Comparison of ENCODE assay signal across 9 cellular contexts in the genomic region with DNA sequence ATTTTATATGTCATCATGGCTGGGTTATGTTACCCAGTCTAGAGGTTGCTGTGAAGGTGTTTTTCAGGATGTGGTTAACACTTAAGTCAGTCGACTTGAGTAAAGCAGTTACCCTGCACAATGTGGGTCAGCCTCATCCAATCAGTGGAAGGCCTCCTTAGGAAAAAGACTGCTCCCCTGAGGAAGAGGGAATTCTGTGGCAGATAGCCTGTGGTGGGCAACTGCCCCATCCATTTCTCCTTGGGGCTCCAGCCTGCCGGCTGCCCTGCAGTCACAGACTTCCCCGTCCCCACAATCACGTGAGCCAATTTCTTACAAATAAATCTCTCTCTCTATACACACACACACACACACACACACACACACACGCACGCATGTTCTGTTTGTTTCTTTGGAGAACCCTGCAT. TPM values are rescaled to one million over a fixed set of nuclear protein-coding genes. Genes with fewer than 3 reads are reported as not detected.
DNase-seq lines count a peak whose midpoint lies in the region; ATAC-seq, FAIRE-seq and TF ChIP-seq lines count a peak whose summit lies in the region.
"Had no signal": no experiment of that assay in that cellular context is flagged by ENCODE, and none has a peak within 500 bp of the region (broad histone marks: within the 10 kb centered on the region; RNA-seq: fewer than 3 reads in every experiment).

No MANE protein-coding gene starts in this region.

- RAD21 ChIA-PET in GM12878 (lab: Charles Lee; ENCODE audit: unreplicated experiment): no interaction called here

- peaks cover 2 to 15% (median 6%) of the 10 kb centered on the region in 8 donors for H3K9me3 Mint-ChIP-seq in CD4-positive, alpha-beta memory T cell

- H3K9me3 ChIP-seq in CD4-positive, alpha-beta memory T cell (ENCODE audit: control insufficient read depth in 1 of 2, low read length in 2 of 2): no peaks in the 10 kb centered on the region
- H3K9me3 ChIP-seq in GM12878 (replicated peaks; ENCODE audit: control insufficient read depth, insufficient read depth, low read length): no peaks in the 10 kb centered on the region; the same call in 2 of the 3 replicates

- CTCF ChIA-PET in CD4-positive, alpha-beta memory T cell (lab: Charles Lee; ENCODE audit: partially characterized antibody): interaction anchor here (1.1 to 4.9 kb wide), 5 partner anchors 17 to 95 kb away, joined by 3 to 31 read pairs (median 3); no protein-coding TSS in a partner anchor
- CTCF ChIA-PET in GM12878 (lab: Yijun Ruan, JAX): no interaction called here

- H3K27me3 ChIP-seq in CD4-positive, alpha-beta memory T cell (ENCODE audit: insufficient read depth, low read length): no peaks in the 10 kb centered on the region
- H3K27me3 ChIP-seq in GM12878 (replicated peaks in 1 of 2; ENCODE audit: control insufficient read depth in 2 of 2, insufficient read depth in 2 of 2, low read length in 1 of 2): no peaks in the 10 kb centered on the region

- BruUV-seq in GM12878 (replicated peaks; lab: Mats Ljungman, UMichigan): no TSS peak

- no peak overlapping the region for H2AFZ ChIP-seq in GM12878 (ENCODE audit: control insufficient read depth, low read depth, low read length)

- peak overlapping the region; percentile 41 for H3K27ac ChIP-seq in CD4-positive, alpha-beta memory T cell (ENCODE audit: low read depth, low read length)
- no peak overlapping the region for H3K27ac ChIP-seq in GM12878 (ENCODE audit: control insufficient read depth, insufficient read depth)
- H3K27ac ChIP-seq: coronary artery had no signal

- no peaks in the 10 kb centered on the region for H3K79me2 ChIP-seq in GM12878 (ENCODE audit: control insufficient read depth, insufficient read depth, low read length)

- in situ Hi-C loops in GM12878 (cut with MboI): no loop called here

- H3K27ac Mint-ChIP-seq in CD4-positive, alpha-beta memory T cell: peak overlapping the region; percentile 96 to 99 (median 98)

- peak; percentile 82 to 89 (median 86) for DNase-seq in CD4-positive, alpha-beta memory T cell
- DNase-seq in activated CD4-positive, CD25-positive, alpha-beta regulatory T cell treated with anti-CD3 and anti-CD28 coated beads, Interleukin-2, amount 50 U/mL, for 72 hours: peak; percentile 49
- DNase-seq in GM12878 (ENCODE audit: low read depth, low spot score): no peak
- no peak for DNase-seq in HTR-8/SVneo (ENCODE audit: insufficient read length, low spot score)
- DNase-seq in anterior cingulate cortex (lab: John Stamatoyannopoulos, UW): no peak
- no peak for DNase-seq in posterior vena cava (ENCODE audit: low spot score)
- no peak for DNase-seq in GM19239 (ENCODE audit: insufficient read length, low spot score)

- intact Hi-C loops in CD4-positive, alpha-beta memory T cell (cut with micrococcal nuclease): loop anchor here (1.0 to 10.0 kb wide), 6 partner anchors 17 to 708 kb away; a partner anchor contains a TSS
- intact Hi-C loops in GM12878 (cut with micrococcal nuclease; ENCODE audit: unreplicated experiment): no loop called here
- intact Hi-C loops in posterior vena cava (cut with DNase I): no loop called here

- no peak overlapping the region for H3K9ac ChIP-seq in GM12878 (ENCODE audit: control insufficient read depth, insufficient read depth, low read length)

- WGBS in GM12878 (ENCODE audit: insufficient coverage, insufficient replicate concordance, low lambda C conversion rate, missing lambda C conversion rate): 40% methylated on average over 6 of the region's 6 CpGs

- TF ChIP-seq CTCF in GM12878 (IDR thresholded peaks at IDR 0.05 in 2 of 3, conservative IDR thresholded peaks at IDR 0.05 in 1 of 3; ENCODE audit: control insufficient read depth in 2 of 3, extremely low read depth in 1 of 3, insufficient read depth in 1 of 3, low read depth in 3 of 3, low read length in 3 of 3): no peak

- SMC1A ChIA-PET in GM12878 (lab: Charles Lee; ENCODE audit: uncharacterized antibody, unreplicated experiment): no interaction called here

- peaks cover 94% of the 10 kb centered on the region for H3K4me1 ChIP-seq in CD4-positive, alpha-beta memory T cell (ENCODE audit: insufficient read depth, low read length)
- H3K4me1 ChIP-seq in GM12878 (ENCODE audit: control insufficient read depth, insufficient read depth, low read length): peaks cover 13% of the 10 kb centered on the region

- H3K36me3 ChIP-seq in CD4-positive, alpha-beta memory T cell (ENCODE audit: insufficient read depth, low read length): no peaks in the 10 kb centered on the region
- no peaks in the 10 kb centered on the region for H3K36me3 ChIP-seq in GM12878 (ENCODE audit: control insufficient read depth in 2 of 2, insufficient read depth in 2 of 2, low read length in 1 of 2)

- peaks cover 18 to 21% of the 10 kb centered on the region in 2 donors for H3K36me3 Mint-ChIP-seq in CD4-positive, alpha-beta memory T cell

- H3K4me2 ChIP-seq in GM12878 (ENCODE audit: control insufficient read depth, insufficient read depth): no peak overlapping the region

- peak overlapping the region; percentile 13 to 81 (median 74) for H3K4me3 Mint-ChIP-seq in CD4-positive, alpha-beta memory T cell

- peak overlapping the region in 1 of 2 donors; percentile 2 for H3K4me3 ChIP-seq in CD4-positive, alpha-beta memory T cell (ENCODE audit: low read length in 2 of 2)
- H3K4me3 ChIP-seq in GM12878: no peak overlapping the region
- H3K4me3 ChIP-seq: coronary artery had no signal

- POLR2A ChIA-PET in CD4-positive, alpha-beta memory T cell (lab: Charles Lee; ENCODE audit: partially characterized antibody): interaction anchor here (0.8 to 3.4 kb wide), 9 partner anchors 10 to 539 kb away, joined by 3 to 28 read pairs (median 3); a partner anchor contains a TSS
- POLR2A ChIA-PET in GM12878 (lab: Charles Lee): no interaction called here

- peak; percentile 26 for ATAC-seq in HG02759 (IDR thresholded peaks at IDR 0.05; ENCODE audit: unreplicated experiment)
- peak; percentile 76 for ATAC-seq in GM12878

- H3K27me3 Mint-ChIP-seq in CD4-positive, alpha-beta memory T cell: peaks cover 0 to 4% of the 10 kb centered on the region in 2 donors

- TF ChIP-seq RAD21 in GM12878 (IDR thresholded peaks at IDR 0.05; ENCODE audit: insufficient read depth, low read depth, low read length): no peak

- TF ChIP-seq EP300 in GM12878 (IDR thresholded peaks at IDR 0.05; ENCODE audit: borderline replicate concordance in 1 of 2, control insufficient read depth in 1 of 2, low read depth in 2 of 2, low read length in 2 of 2): no peak

- peaks cover 64 to 92% (median 81%) of the 10 kb centered on the region in 4 donors for H3K4me1 Mint-ChIP-seq in CD4-positive, alpha-beta memory T cell

- no peaks in the 10 kb centered on the region for H4K20me1 ChIP-seq in GM12878 (ENCODE audit: control insufficient read depth, insufficient read depth)

- no peak for TF ChIP-seq POLR2A in GM12878 (IDR thresholded peaks at IDR 0.05; ENCODE audit: low read depth, low read length)

- no peak for FAIRE-seq in GM12878 (lab: Jason Lieb, UNC)
- FAIRE-seq in HTR-8/SVneo (lab: Jason Lieb, UNC): no peak
- FAIRE-seq in GM19239 (lab: Jason Lieb, UNC): no peak

TF ChIP-seq in GM12878, 131 proteins besides CTCF, POLR2A, EP300 and RAD21 (continues in another document):
- TF ChIP-seq ATF7 (IDR thresholded peaks at IDR 0.05; ENCODE audit: low read depth) (peak; percentile 65), TARDBP (IDR thresholded peaks at IDR 0.05; ENCODE audit: borderline replicate concordance) (no peak), HCFC1 (IDR thresholded peaks at IDR 0.05; ENCODE audit: low read length) (no peak), NR2F1 (conservative IDR thresholded peaks at IDR 0.05) (0 out of 2 replicates have a peak, but pooled peaks have one; percentile 32), IKZF2 (IDR thresholded peaks at IDR 0.05) (peak; percentile 73 to 82), MTA2 (IDR thresholded peaks at IDR 0.05; ENCODE audit: low read depth) (peak; percentile 52)
- TF ChIP-seq, protein P1, sequence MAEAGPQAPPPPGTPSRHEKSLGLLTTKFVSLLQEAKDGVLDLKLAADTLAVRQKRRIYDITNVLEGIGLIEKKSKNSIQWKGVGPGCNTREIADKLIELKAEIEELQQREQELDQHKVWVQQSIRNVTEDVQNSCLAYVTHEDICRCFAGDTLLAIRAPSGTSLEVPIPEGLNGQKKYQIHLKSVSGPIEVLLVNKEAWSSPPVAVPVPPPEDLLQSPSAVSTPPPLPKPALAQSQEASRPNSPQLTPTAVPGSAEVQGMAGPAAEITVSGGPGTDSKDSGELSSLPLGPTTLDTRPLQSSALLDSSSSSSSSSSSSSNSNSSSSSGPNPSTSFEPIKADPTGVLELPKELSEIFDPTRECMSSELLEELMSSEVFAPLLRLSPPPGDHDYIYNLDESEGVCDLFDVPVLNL (IDR thresholded peaks at IDR 0.05; ENCODE audit: low read depth, low read length): no peak

RNA-seq across cellular contexts. Expression of a gene that starts 34.5 kb away (rescaled TPM):
- 10 to 100 TPM; 33.1 to 34.7 TPM for total RNA-seq in CD4-positive, alpha-beta memory T cell
- 10 to 100 TPM; 57.2 to 85.0 TPM for polyA plus RNA-seq in CD4-positive, alpha-beta memory T cell
- 7.7 and 10.5 TPM in 2 replicates for total RNA-seq in GM12878 (2013; cell fraction: nucleolus; rRNA removed)
- total RNA-seq in GM12878 (2014; rRNA removed) (60.8 and 78.8 TPM in 2 replicates), GM12878 (2014; rRNA removed; fragmentation: Illumina TruSeq; extraction: Trizol) (76.1 and 76.7 TPM in 2 replicates), GM12878 (2021) (51.6 and 55.0 TPM in 2 replicates), posterior vena cava (10 to 100 TPM; 50.9 to 66.3 TPM)
- 17.6 TPM for polyA plus RNA-seq in GM12878 (2011; ENCODE audit: low read depth)
- polyA plus RNA-seq in GM12878 (2011; rRNA removed) (53.2 and 58.5 TPM in 2 replicates), GM12878 (2014; fragmentation: Illumina TruSeq; extraction: Trizol) (93.8 and 100 TPM in 2 replicates), GM12878 (2014; fragmentation: Nextera tagmentation; extraction: Ambion mirVana) (10 to 100 TPM; 81.5 to 97.0 TPM), GM12878 (2014; rRNA removed) (61.5 and 61.9 TPM in 2 replicates), GM12878 (2016; fragmentation: Nextera tagmentation; extraction: Ambion mirVana) (100 to 1,000 TPM; 173 to 177 TPM)
- polyA plus RNA-seq in GM12878 (2011; cell fraction: cytosol; rRNA removed): 39.8 and 50.1 TPM in 2 replicates
- 25.9 and 30.5 TPM in 2 replicates for polyA plus RNA-seq in GM12878 (2011; cell fraction: nucleus; rRNA removed)
- 35.1 and 37.5 TPM in 2 replicates for polyA plus RNA-seq in GM12878 (2012)
- 16.5 and 20.0 TPM in 2 replicates for polyA minus RNA-seq in GM12878 (2011; rRNA and poly(A)+ RNA removed)
- 9.0 and 14.8 TPM in 2 replicates for polyA minus RNA-seq in GM12878 (2011; cell fraction: cytosol; rRNA and poly(A)+ RNA removed)
- 3.6 and 3.8 TPM in 2 replicates for polyA minus RNA-seq in GM12878 (2011; cell fraction: nucleus; rRNA and poly(A)+ RNA removed)

Comparison
In these comparisons a context has a peak if more than half of its experiments do, and no peak if none do; other contexts are left out.
1. DNase-seq: peak in CD4-positive, alpha-beta memory T cell (5 of 5) and activated CD4-positive, CD25-positive, alpha-beta regulatory T cell treated with anti-CD3 and anti-CD28 coated beads, Interleukin-2, amount 50 U/mL, for 72 hours (single experiment); none in GM12878 (single experiment), HTR-8/SVneo (single experiment), anterior cingulate cortex (0 of 58), posterior vena cava (single experiment) and GM19239 (single experiment).